In genomic region chr4:38674206-38675144, GRCh38 we compare ENCODE assay signal across 1 cellular context.
TF ChIP-seq lines count a peak whose summit lies in the region.

No MANE protein-coding gene starts in this region.

TF ChIP-seq in K562, 482 proteins besides CTCF, POLR2A, EP300 and RAD21 (continues in another document):
- TF ChIP-seq HBP1 (CRISPR knock-in tag; IDR thresholded peaks at IDR 0.05) (no peak), USF2 (CRISPR knock-in tag; IDR thresholded peaks at IDR 0.05) (no peak), PHF8 (IDR thresholded peaks at IDR 0.05; ENCODE audit: borderline replicate concordance, low read length) (peak; percentile 16; the same call in 1 of the 2 replicates), SAP30 (IDR thresholded peaks at IDR 0.05; ENCODE audit: borderline replicate concordance, insufficient read depth, low read depth, low read length, poor library complexity, severe bottlenecking) (no peak), NR2F6 (CRISPR knock-in tag; IDR thresholded peaks at IDR 0.05) (no peak), SP2 (IDR thresholded peaks at IDR 0.05; ENCODE audit: extremely low read depth, low read depth, low read length, poor library complexity, severe bottlenecking) (no peak), ZBTB49 (CRISPR knock-in tag; IDR thresholded peaks at IDR 0.05; ENCODE audit: borderline replicate concordance) (no peak), GABPB1 (CRISPR knock-in tag; IDR thresholded peaks at IDR 0.05) (no peak), ZNF3 (CRISPR knock-in tag; IDR thresholded peaks at IDR 0.05) (no peak), GABPB2 (CRISPR knock-in tag; conservative IDR thresholded peaks at IDR 0.05) (no peak), ZNF408 (CRISPR knock-in tag; IDR thresholded peaks at IDR 0.05; ENCODE audit: low read depth) (no peak), KHSRP (IDR thresholded peaks at IDR 0.05) (no peak), RB1 (IDR thresholded peaks at IDR 0.05; ENCODE audit: low read depth) (peak; percentile 35; the same call in 1 of the 2 replicates), GATA2 (CRISPR knock-in tag; IDR thresholded peaks at IDR 0.05) (0 out of 2 replicates have a peak, but pooled peaks have one; percentile 21), SMC3 (conservative IDR thresholded peaks at IDR 0.05; ENCODE audit: insufficient read depth, low read depth, low read length) (no peak), DIDO1 (tag; IDR thresholded peaks at IDR 0.05; ENCODE audit: low read depth) (no peak), CUX1 (CRISPR knock-in tag; IDR thresholded peaks at IDR 0.05) (no peak), CXXC5 (CRISPR knock-in tag; IDR thresholded peaks at IDR 0.05) (peak; percentile 15; the same call in 1 of the 2 replicates), TFAP4 (CRISPR knock-in tag; IDR thresholded peaks at IDR 0.05; ENCODE audit: borderline replicate concordance) (peak; percentile 60; the same call in 1 of the 2 replicates), ZEB2 (IDR thresholded peaks at IDR 0.05) (no peak), GTF2B (IDR thresholded peaks at IDR 0.05; ENCODE audit: extremely low read depth, insufficient read length) (no peak), ZNF79 (CRISPR knock-in tag; IDR thresholded peaks at IDR 0.05; ENCODE audit: low read depth) (no peak), ZBTB17 (CRISPR knock-in tag; IDR thresholded peaks at IDR 0.05) (no peak), HDAC2 (IDR thresholded peaks at IDR 0.05) (0 out of 2 replicates have a peak, but pooled peaks have one; percentile 21), SMAD4 (CRISPR knock-in tag; conservative IDR thresholded peaks at IDR 0.05) (0 out of 2 replicates have a peak, but pooled peaks have one; percentile 31), HDGF (IDR thresholded peaks at IDR 0.05) (no peak), JUNB (CRISPR knock-in tag; conservative IDR thresholded peaks at IDR 0.05) (no peak), SUPT5H (IDR thresholded peaks at IDR 0.05) (peak; percentile 34; the same call in 1 of the 2 replicates), RCOR1 (IDR thresholded peaks at IDR 0.05; ENCODE audit: borderline replicate concordance in 1 of 2, low read depth in 2 of 2, low read length in 2 of 2) (0 out of 4 replicates have a peak, but pooled peaks of 1 of the 2 experiments have one; percentile 25), FUS (optimal IDR thresholded peaks at IDR 0.05; ENCODE audit: low read depth, low read length) (no peak), ARID3A (IDR thresholded peaks at IDR 0.05; ENCODE audit: borderline replicate concordance, low read depth, low read length) (no peak), CBFB (CRISPR knock-in tag; IDR thresholded peaks at IDR 0.05) (no peak), SRSF7 (optimal IDR thresholded peaks at IDR 0.05; ENCODE audit: low read depth, low read length) (no peak), MCM5 (IDR thresholded peaks at IDR 0.05; ENCODE audit: low read depth) (no peak), FOXJ2 (tag; IDR thresholded peaks at IDR 0.05) (no peak), FOXM1 (IDR thresholded peaks at IDR 0.05; ENCODE audit: low read depth) (no peak), FOXM1 (CRISPR knock-in tag; IDR thresholded peaks at IDR 0.05; ENCODE audit: low read depth) (no peak), SPI1 (IDR thresholded peaks at IDR 0.05; ENCODE audit: borderline replicate concordance, low read depth, low read length) (no peak), FOXK1 (CRISPR knock-in tag; IDR thresholded peaks at IDR 0.05; ENCODE audit: borderline replicate concordance) (no peak), SMARCC2 (IDR thresholded peaks at IDR 0.05; ENCODE audit: low read depth) (no peak), XRCC3 (IDR thresholded peaks at IDR 0.05) (no peak), ZNF699 (CRISPR knock-in tag; IDR thresholded peaks at IDR 0.05; ENCODE audit: insufficient replicate concordance) (no peak), HMG20A (CRISPR knock-in tag; conservative IDR thresholded peaks at IDR 0.05) (no peak), ATF6 (CRISPR knock-in tag; IDR thresholded peaks at IDR 0.05) (no peak), PBX2 (CRISPR knock-in tag; IDR thresholded peaks at IDR 0.05; ENCODE audit: low read depth) (no peak), PBX2 (tag; conservative IDR thresholded peaks at IDR 0.05; ENCODE audit: low read depth) (peak; percentile 89), DACH1 (IDR thresholded peaks at IDR 0.05; ENCODE audit: partially characterized antibody) (no peak), ETV1 (tag; conservative IDR thresholded peaks at IDR 0.05; ENCODE audit: low read depth) (0 out of 2 replicates have a peak, but pooled peaks have one; percentile 27)
